11 cellular contexts compared by ENCODE assay signal in genomic region chr1:60821156-60821555, GRCh38.
"Had no signal": no experiment of that assay in that cellular context is flagged by ENCODE, and none has a peak within 500 bp of the region (broad histone marks: within the 10 kb centered on the region; RNA-seq: fewer than 3 reads in every experiment).

No MANE protein-coding gene starts in this region.

- FAIRE-seq: H1, H54 had no signal

- H3K36me3 ChIP-seq: HAP-1 had no signal

- H3K9me3 ChIP-seq: HAP-1 had no signal

- DNase-seq: GM23248, GOT3, H7, H9, HCEC 1CT, HFFc6 had no signal

- H3K27ac ChIP-seq: GM23248 had no signal

- H3K4me1 ChIP-seq: HAP-1 had no signal

- ATAC-seq: GM23338, HCT116 had no signal

- H3K4me3 ChIP-seq: GM23248, GM23338, HAP-1 had no signal
